27 cellular contexts compared by ENCODE assay signal in genomic region chr2:60793169-60793568, GRCh38.
"Had no signal": no experiment of that assay in that cellular context is flagged by ENCODE, and none has a peak within 500 bp of the region (broad histone marks: within the 10 kb centered on the region; RNA-seq: fewer than 3 reads in every experiment).

No MANE protein-coding gene starts in this region.

- H3K27ac ChIP-seq: colonic mucosa, coronary artery, dorsolateral prefrontal cortex, epithelial cell of prostate, esophagus squamous epithelium, foreskin keratinocyte, gastrocnemius medialis, gastroesophageal sphincter, heart left ventricle, heart right ventricle, hepatocyte had no signal

- ATAC-seq: effector memory CD8-positive, alpha-beta T cell; esophagus mucosa; foreskin keratinocyte; gastrocnemius medialis; gastroesophageal sphincter; heart left ventricle; heart right ventricle had no signal

- H3K79me2 ChIP-seq: hepatocyte had no signal

- DNase-seq: colonic mucosa; cortex of kidney; dermis blood vessel endothelial cell; dorsolateral prefrontal cortex; effector CD4-positive, alpha-beta T cell; effector CD8-positive, alpha-beta T cell; effector memory CD4-positive, alpha-beta T cell; effector memory CD8-positive, alpha-beta T cell; erythroblast; esophagus squamous epithelium; foreskin fibroblast; foreskin keratinocyte; foreskin melanocyte; gastrocnemius medialis; glutamatergic neuron; heart left ventricle; heart right ventricle had no signal

- H3K9me3 Mint-ChIP-seq: dendritic cell treated with granulocyte-macrophage colony-stimulating factor and Interleukin-4, amounts not matched to agents 40 ng/mL and 50 ng/mL, for 4 days; effector memory CD8-positive, alpha-beta T cell had no signal

- FAIRE-seq: colon, endometrium, endothelial cell of umbilical vein, frontal cortex had no signal

- H3K27ac Mint-ChIP-seq: dendritic cell treated with granulocyte-macrophage colony-stimulating factor and Interleukin-4, amounts not matched to agents 40 ng/mL and 50 ng/mL, for 4 days; effector memory CD8-positive, alpha-beta T cell had no signal

- H3K27me3 ChIP-seq: colonic mucosa, dorsolateral prefrontal cortex, esophagus squamous epithelium, foreskin keratinocyte, gastrocnemius medialis, gastroesophageal sphincter, heart left ventricle, heart right ventricle, hepatocyte had no signal

- H2AFZ ChIP-seq: hepatocyte had no signal

- H3K4me3 ChIP-seq: colonic mucosa, coronary artery, dorsolateral prefrontal cortex, esophagus squamous epithelium, gastrocnemius medialis, gastroesophageal sphincter, heart left ventricle, heart right ventricle, hepatocyte had no signal

- H3K4me3 Mint-ChIP-seq: dendritic cell treated with granulocyte-macrophage colony-stimulating factor and Interleukin-4, amounts not matched to agents 40 ng/mL and 50 ng/mL, for 4 days; effector memory CD8-positive, alpha-beta T cell had no signal

- H3K27me3 Mint-ChIP-seq: dendritic cell treated with granulocyte-macrophage colony-stimulating factor and Interleukin-4, amounts not matched to agents 40 ng/mL and 50 ng/mL, for 4 days; effector memory CD8-positive, alpha-beta T cell had no signal

- H3K4me2 ChIP-seq: hepatocyte had no signal

- H3K4me1 ChIP-seq: colonic mucosa, esophagus squamous epithelium, foreskin keratinocyte, gastrocnemius medialis, gastroesophageal sphincter had no signal

- H3K9me3 ChIP-seq: colonic mucosa, esophagus squamous epithelium, gastrocnemius medialis, gastroesophageal sphincter, heart left ventricle, heart right ventricle had no signal
